ENCODE assay signal across 8 cellular contexts in the genomic region with DNA sequence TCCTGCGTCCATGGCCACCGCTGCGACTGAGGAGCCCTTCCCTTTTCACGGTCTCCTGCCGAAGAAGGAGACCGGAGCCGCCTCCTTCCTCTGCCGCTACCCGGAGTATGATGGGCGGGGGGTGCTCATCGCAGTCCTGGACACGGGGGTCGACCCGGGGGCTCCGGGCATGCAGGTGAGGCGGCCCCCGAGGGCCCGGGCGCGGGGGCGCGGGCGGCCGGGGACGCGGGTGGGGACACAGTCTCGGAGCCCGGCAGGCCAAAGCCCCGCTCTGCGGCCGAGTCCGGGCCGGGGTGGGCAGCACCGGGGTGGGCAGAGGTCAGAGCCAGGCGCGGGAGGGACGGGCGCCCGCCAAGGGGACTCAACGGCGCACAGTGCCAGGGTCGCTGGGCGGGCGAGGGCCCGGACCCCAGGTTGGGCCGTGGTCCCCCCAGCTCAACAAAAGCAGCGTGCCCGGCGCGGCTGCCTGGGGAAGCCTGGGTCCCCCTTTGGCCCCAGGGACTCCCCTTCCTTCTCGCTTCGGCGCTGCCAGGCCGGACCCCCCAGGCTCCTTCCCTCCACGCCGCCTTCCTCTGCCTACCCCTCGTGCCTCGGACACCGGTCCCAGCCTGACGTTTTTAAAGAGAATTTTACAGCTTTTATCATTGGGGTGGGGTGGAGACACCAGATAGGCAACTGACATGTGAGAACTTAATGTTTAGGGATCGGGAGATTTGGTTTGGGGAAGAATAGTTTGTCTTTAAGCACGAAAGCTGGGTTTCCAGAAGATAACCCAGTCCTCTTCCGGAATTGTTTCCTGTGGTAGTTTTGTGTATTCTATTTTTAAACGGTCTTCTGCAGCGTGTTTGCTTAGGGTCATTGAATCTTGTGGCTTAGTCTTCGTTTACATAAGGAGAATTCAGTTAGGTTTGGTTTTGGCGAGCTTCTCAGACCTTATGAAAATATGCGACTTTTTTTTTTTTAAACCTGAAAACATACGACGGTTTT. TPM values are rescaled to one million over a fixed set of nuclear protein-coding genes. Genes with fewer than 3 reads are reported as not detected.
DNase-seq lines count a peak whose midpoint lies in the region; ATAC-seq, FAIRE-seq and TF ChIP-seq lines count a peak whose summit lies in the region.

No MANE protein-coding gene starts in this region.

- POLR2A ChIA-PET in A549 (lab: Yijun Ruan, JAX): interaction anchor here (0.8 to 1.8 kb wide), 6 partner anchors 9 to 248 kb away, joined by 3 to 23 read pairs (median 6); a partner anchor contains a TSS

- DNase-seq in A549 (ENCODE audit: low read depth in 1 of 2, low spot score in 1 of 2) (peak in 1 of 2 experiments; percentile 1), NT2/D1 (ENCODE audit: low read depth, low spot score) (no peak), heart left ventricle (peak in 4 of 5 donors; percentile 20 to 65 (median 35)), posterior vena cava (ENCODE audit: low spot score) (peak; percentile 82)
- peak in 1 of 2 donors; percentile 12 for DNase-seq in activated naive CD4-positive, alpha-beta T cell treated with anti-CD3 and anti-CD28 coated beads, Interleukin-2, amount 50 U/mL, for 72 hours (ENCODE audit: low spot score in 2 of 2)
- no peak for DNase-seq in NK-92 treated with Interleukin-12 subunit alpha and Interleukin-12 subunit beta, amount 100 ng/mL, for 24 hours (lab: John Stamatoyannopoulos, UW)

- TF ChIP-seq EP300 in A549 (IDR thresholded peaks at IDR 0.05): no peak

- TF ChIP-seq POLR2A in A549 (IDR thresholded peaks at IDR 0.05; ENCODE audit: low read length): peak; percentile 89; the same call in 1 of the 2 replicates
- TF ChIP-seq POLR2A in heart left ventricle (IDR thresholded peaks at IDR 0.05): no peak

- H3K36me3 ChIP-seq in NT2/D1 (ENCODE audit: insufficient read depth, insufficient read length, low read length): no peaks in the 10 kb centered on the region
- H3K36me3 ChIP-seq in heart left ventricle: peaks cover 0 to 7% (median 0%) of the 10 kb centered on the region in 9 donors

- TF ChIP-seq CTCF in A549 (IDR thresholded peaks at IDR 0.05): no peak
- TF ChIP-seq CTCF in heart left ventricle (IDR thresholded peaks at IDR 0.05): no peak

- TF ChIP-seq RAD21 in A549 (conservative IDR thresholded peaks at IDR 0.05 in 1 of 2, IDR thresholded peaks at IDR 0.05 in 1 of 2): no peak

- intact Hi-C loops in heart left ventricle (cut with DNase I): loop anchor here in 8 of 10 donors (2.0 to 5.0 kb wide), 9 partner anchors 50 to 250 kb away; a partner anchor contains a TSS
- intact Hi-C loops in posterior vena cava (cut with DNase I): loop anchor here in 1 of 2 donors (5.0 kb wide), 2 partner anchors 130 to 250 kb away; a partner anchor contains a TSS

- H3K4me1 ChIP-seq in A549 (peaks cover 13% of the 10 kb centered on the region; the same call in 2 of the 3 replicates), NT2/D1 (ENCODE audit: insufficient read depth, insufficient read length) (no peaks in the 10 kb centered on the region), heart left ventricle (peaks cover 0 to 71% (median 38%) of the 10 kb centered on the region in 12 donors)

- FAIRE-seq in A549 (lab: Jason Lieb, UNC): no peak

- peaks cover 17 to 18% of the 10 kb centered on the region in 2 donors for H3K36me3 Mint-ChIP-seq in activated naive CD4-positive, alpha-beta T cell treated with anti-CD3 and anti-CD28 coated beads, Interleukin-2, amount 50 U/mL, for 72 hours

- no peaks in the 10 kb centered on the region for H3K9me3 Mint-ChIP-seq in activated naive CD4-positive, alpha-beta T cell treated with anti-CD3 and anti-CD28 coated beads, Interleukin-2, amount 50 U/mL, for 72 hours

- peak; percentile 18 to 26; a peak in 5 of 6 replicates for ATAC-seq in A549
- ATAC-seq in GM18499 (IDR thresholded peaks at IDR 0.05; ENCODE audit: insufficient read depth, unreplicated experiment): peak; percentile 13
- ATAC-seq in HG02884 (IDR thresholded peaks at IDR 0.05; ENCODE audit: unreplicated experiment): peak; percentile 15
- ATAC-seq in activated naive CD4-positive, alpha-beta T cell treated with anti-CD3 and anti-CD28 coated beads, Interleukin-2, amount 50 U/mL, for 72 hours: peak; percentile 2 to 3
- peak in 2 of 4 donors; percentile 15 to 39 for ATAC-seq in heart left ventricle

- H3K9me3 ChIP-seq in A549 (no peaks in the 10 kb centered on the region), NT2/D1 (ENCODE audit: insufficient read depth, low read length) (no peaks in the 10 kb centered on the region), heart left ventricle (no peaks in the 10 kb centered on the region)

- peak overlapping the region; percentile 91 for H3K4me2 ChIP-seq in A549

- H3K27ac Mint-ChIP-seq in activated naive CD4-positive, alpha-beta T cell treated with anti-CD3 and anti-CD28 coated beads, Interleukin-2, amount 50 U/mL, for 72 hours: peak overlapping the region; percentile 93 to 100

- CTCF ChIA-PET in A549 (lab: Yijun Ruan, JAX): interaction anchor here (0.6 to 2.0 kb wide), 3 partner anchors 128 to 273 kb away, joined by 3 to 8 read pairs (median 3); no protein-coding TSS in a partner anchor

- H3K27ac ChIP-seq in A549: peak overlapping the region; percentile 91 to 98
- H3K27ac ChIP-seq in heart left ventricle: peak overlapping the region; percentile 90 to 100 (median 97)

- WGBS in A549 (ENCODE audit: missing lambda C conversion rate): 3% methylated on average over 21 of the region's 70 CpGs
- 0 to 1% (median 1%) methylated on average over 33 to 70 of the region's 70 CpGs for WGBS in heart left ventricle, 4 donors

- peak overlapping the region; percentile 85 for H3K9ac ChIP-seq in NT2/D1 (ENCODE audit: insufficient read length, low read depth)

- peak overlapping the region; percentile 95 for H3K4me3 ChIP-seq in A549
- H3K4me3 ChIP-seq in NT2/D1 (ENCODE audit: insufficient read length, low read depth): peak overlapping the region; percentile 81
- peak overlapping the region; percentile 64 to 97 (median 86) for H3K4me3 ChIP-seq in heart left ventricle

- no peaks in the 10 kb centered on the region for H3K27me3 ChIP-seq in NT2/D1 (ENCODE audit: insufficient read depth, insufficient read length)
- no peaks in the 10 kb centered on the region for H3K27me3 ChIP-seq in heart left ventricle

TF ChIP-seq in A549, 52 proteins besides CTCF, POLR2A, EP300 and RAD21:
- peak; percentile 23; the same call in 1 of the 2 replicates for TF ChIP-seq PHF8 (IDR thresholded peaks at IDR 0.05; ENCODE audit: borderline replicate concordance, low read depth)
- TF ChIP-seq NFE2L2 (conservative IDR thresholded peaks at IDR 0.05; ENCODE audit: low read length): no peak

RNA-seq across cellular contexts. Expression of a gene that starts 0.5 kb away (rescaled TPM):
- polyA plus RNA-seq in A549 (2011; rRNA removed) (22.5 and 28.4 TPM in 2 replicates), A549 (2017; fragmentation: RNase III; extraction: RNeasy Plus Mini Kit Qiagen cat#74134 plus additional on column Dnase treatment) (17.0 to 20.2 TPM (median 18.6 TPM) in 3 replicates), heart left ventricle (10 to 100 TPM; 13.0 to 24.1 TPM)
- 5.4 and 5.8 TPM in 2 replicates for polyA plus RNA-seq in A549 (2012; cell fraction: cytosol; rRNA removed)
- polyA plus RNA-seq in A549 (2012; cell fraction: nucleus; rRNA removed): 6.5 and 10.3 TPM in 2 replicates
- 14.5 and 14.8 TPM in 2 replicates for polyA minus RNA-seq in A549 (2011; rRNA and poly(A)+ RNA removed)
- 10 to 100 TPM; 62.4 to 62.7 TPM for total RNA-seq in activated naive CD4-positive, alpha-beta T cell treated with anti-CD3 and anti-CD28 coated beads, Interleukin-2, amount 50 U/mL, for 72 hours
- total RNA-seq in heart left ventricle (10 to 100 TPM; 26.0 to 37.9 (median 32.4) TPM), posterior vena cava (10 to 100 TPM; 32.7 to 37.2 TPM)

Comparison
In these comparisons a context has a peak if more than half of its experiments do, and no peak if none do; other contexts are left out.
1. DNase-seq: peak in heart left ventricle (4 of 5) and posterior vena cava (single experiment); none in NT2/D1 (single experiment) and NK-92 treated with Interleukin-12 subunit alpha and Interleukin-12 subunit beta, amount 100 ng/mL, for 24 hours (single experiment).
2. Peak in every context shown above with its lines, with median percentiles within 50 percentile points of each other: H3K4me3 ChIP-seq.